ENCODE assay signal across 15 cellular contexts in the genomic region with DNA sequence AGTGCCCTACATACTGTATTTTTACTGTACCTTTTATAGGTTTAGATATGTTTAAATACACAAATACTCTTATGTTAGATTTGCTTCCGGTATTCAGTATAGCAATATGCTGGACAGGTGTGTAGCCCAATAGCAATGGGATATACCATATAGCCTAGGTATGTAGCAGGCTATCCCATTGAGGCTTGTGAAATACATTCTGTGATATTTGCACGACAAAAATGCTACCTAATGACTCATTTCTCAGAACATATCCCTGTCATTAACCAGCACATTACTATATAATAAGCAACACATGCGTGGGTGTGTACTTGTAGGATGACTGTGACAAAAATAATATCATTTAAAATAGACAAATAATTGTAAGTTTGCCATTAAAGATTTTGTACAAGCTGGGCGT.
DNase-seq lines count a peak whose midpoint lies in the region; ATAC-seq lines count a peak whose summit lies in the region.
"Had no signal": no experiment of that assay in that cellular context is flagged by ENCODE, and none has a peak within 500 bp of the region (broad histone marks: within the 10 kb centered on the region; RNA-seq: fewer than 3 reads in every experiment).

No MANE protein-coding gene starts in this region.

- ATAC-seq in GM21360 (IDR thresholded peaks at IDR 0.05; ENCODE audit: unreplicated experiment) (peak; percentile 63), HG02852 (IDR thresholded peaks at IDR 0.05; ENCODE audit: unreplicated experiment) (peak; percentile 47), HG03460 (IDR thresholded peaks at IDR 0.05; ENCODE audit: unreplicated experiment) (no peak), GM21526 (IDR thresholded peaks at IDR 0.05; ENCODE audit: low FRiP score, unreplicated experiment) (no peak)
- ATAC-seq: GM23338 had no signal

- DNase-seq in HS-5 (ENCODE audit: low read depth) (peak; percentile 50), RKO (ENCODE audit: low spot score) (peak; percentile 16), NCI-H2107 (lab: John Stamatoyannopoulos, UW) (no peak), cortex of kidney (lab: John Stamatoyannopoulos, UW) (no peak)
- DNase-seq: C1 segment of cervical spinal cord, COR-L47, DMS153, DND-41, GDM1, HFFc6 had no signal

Comparison
In these comparisons a context has a peak if more than half of its experiments do, and no peak if none do; other contexts are left out.
1. ATAC-seq: peak in GM21360 (single experiment) and HG02852 (single experiment); none in HG03460 (single experiment) and GM21526 (single experiment).
2. DNase-seq: peak in HS-5 (single experiment) and RKO (single experiment); none in NCI-H2107 (single experiment) and cortex of kidney (single experiment).